In genomic region chr2:191020221-191020741, GRCh38 we compare ENCODE assay signal across 1 cellular context.
TF ChIP-seq lines count a peak whose summit lies in the region.

No MANE protein-coding gene starts in this region.

TF ChIP-seq in K562, 482 proteins besides CTCF, POLR2A, EP300 and RAD21 (continued from another document and continues in another):
- TF ChIP-seq GTF2B (IDR thresholded peaks at IDR 0.05; ENCODE audit: extremely low read depth, insufficient read length) (no peak), SRSF3 (IDR thresholded peaks at IDR 0.05; ENCODE audit: insufficient read depth, low read length) (no peak), USF1 (CRISPR knock-in tag; IDR thresholded peaks at IDR 0.05) (peak; percentile 94), FOXK1 (CRISPR knock-in tag; IDR thresholded peaks at IDR 0.05; ENCODE audit: borderline replicate concordance) (peak; percentile 87; the same call in 1 of the 2 replicates), PKNOX1 (IDR thresholded peaks at IDR 0.05) (0 out of 2 replicates have a peak, but pooled peaks have one; percentile 1), ZBTB43 (CRISPR knock-in tag; IDR thresholded peaks at IDR 0.05) (no peak; the same call in 1 of the 2 replicates), FOXM1 (IDR thresholded peaks at IDR 0.05; ENCODE audit: low read depth) (peak; percentile 59), FOXM1 (CRISPR knock-in tag; IDR thresholded peaks at IDR 0.05; ENCODE audit: low read depth) (peak; percentile 77), ZBTB11 (CRISPR knock-in tag; IDR thresholded peaks at IDR 0.05) (peak in 1 of 3 experiments; percentile 61; a peak in 1 of 6 replicates), SIN3B (IDR thresholded peaks at IDR 0.05; ENCODE audit: low read depth) (0 out of 2 replicates have a peak, but pooled peaks have one; percentile 39), MAZ (CRISPR knock-in tag; conservative IDR thresholded peaks at IDR 0.05 in 1 of 2, IDR thresholded peaks at IDR 0.05 in 1 of 2) (peak; percentile 82 to 90), MEF2D (tag; conservative IDR thresholded peaks at IDR 0.05; ENCODE audit: low read depth) (no peak), SREBF2 (CRISPR knock-in tag; IDR thresholded peaks at IDR 0.05) (no peak), CCNT2 (IDR thresholded peaks at IDR 0.05; ENCODE audit: borderline replicate concordance, extremely low read depth, insufficient read length, low read depth, low read length) (peak; percentile 97), GTF2E2 (tag; IDR thresholded peaks at IDR 0.05) (no peak), ZBTB26 (CRISPR knock-in tag; IDR thresholded peaks at IDR 0.05) (no peak), ATF3 (IDR thresholded peaks at IDR 0.05) (no peak; the same call in 1 of the 2 replicates), ATF3 (CRISPR knock-in tag; conservative IDR thresholded peaks at IDR 0.05) (no peak), KLF6 (CRISPR knock-in tag; IDR thresholded peaks at IDR 0.05; ENCODE audit: borderline replicate concordance) (no peak), SAFB2 (IDR thresholded peaks at IDR 0.05; ENCODE audit: borderline replicate concordance, low read depth, low read length, severe bottlenecking) (no peak), ZNF354B (CRISPR knock-in tag; IDR thresholded peaks at IDR 0.05) (no peak), MYC (IDR thresholded peaks at IDR 0.05; ENCODE audit: low read depth, low read length) (peak; percentile 98), MYC (CRISPR knock-in tag; IDR thresholded peaks at IDR 0.05; ENCODE audit: borderline replicate concordance, low read depth) (peak; percentile 71; the same call in 1 of the 2 replicates), GATAD2B (IDR thresholded peaks at IDR 0.05; ENCODE audit: borderline replicate concordance) (peak; percentile 95), BCL6 (CRISPR knock-in tag; IDR thresholded peaks at IDR 0.05) (no peak), SMAD1 (IDR thresholded peaks at IDR 0.05; ENCODE audit: low read depth, low read length, partially characterized antibody) (peak; percentile 64), XRCC3 (IDR thresholded peaks at IDR 0.05) (no peak), SNAPC5 (CRISPR knock-in tag; IDR thresholded peaks at IDR 0.05) (no peak), ZBTB17 (CRISPR knock-in tag; IDR thresholded peaks at IDR 0.05) (no peak), ATF7 (IDR thresholded peaks at IDR 0.05) (peak; percentile 79), NR1H2 (CRISPR knock-in tag; IDR thresholded peaks at IDR 0.05) (no peak), ZBTB34 (CRISPR knock-in tag; IDR thresholded peaks at IDR 0.05) (no peak), HOMEZ (CRISPR knock-in tag; IDR thresholded peaks at IDR 0.05) (no peak), CHD4 (IDR thresholded peaks at IDR 0.05; ENCODE audit: insufficient read depth, insufficient replicate concordance, low read depth, low read length, poor library complexity, severe bottlenecking) (no peak), ZBTB12 (CRISPR knock-in tag; IDR thresholded peaks at IDR 0.05) (0 out of 2 replicates have a peak, but pooled peaks have one; percentile 34), ZNF518B (CRISPR knock-in tag; IDR thresholded peaks at IDR 0.05) (no peak), ZNF277 (CRISPR knock-in tag; IDR thresholded peaks at IDR 0.05; ENCODE audit: borderline replicate concordance) (no peak), PTBP1 (IDR thresholded peaks at IDR 0.05; ENCODE audit: low read depth, low read length) (no peak)
